In genomic region chr3:189286188-189286587, GRCh38 we compare ENCODE assay signal across 16 cellular contexts.
A peak's percentile ranks its signal among the peaks of the same experiment; 100 is the strongest.
DNase-seq lines count a peak whose midpoint lies in the region; ATAC-seq and TF ChIP-seq lines count a peak whose summit lies in the region.
"Had no signal": no experiment of that assay in that cellular context is flagged by ENCODE, and none has a peak within 500 bp of the region (broad histone marks: within the 10 kb centered on the region; RNA-seq: fewer than 3 reads in every experiment).

No MANE protein-coding gene starts in this region.

- H3K27ac Mint-ChIP-seq in activated CD4-positive, alpha-beta memory T cell treated with anti-CD3 and anti-CD28 coated beads, Interleukin-2, amount 10 ng/mL, durations not matched to agents 7 days and 5 days, result peak overlapping the region; percentile 44
- no peak overlapping the region for H3K27ac Mint-ChIP-seq in activated CD4-positive, alpha-beta memory T cell treated with anti-CD3 and anti-CD28 coated beads for 36 hours
- H3K27ac Mint-ChIP-seq in endothelial cell (ENCODE audit: unreplicated experiment), result no peak overlapping the region
- H3K27ac Mint-ChIP-seq: stimulated activated naive CD8-positive, alpha-beta T cell treated with anti-CD3 and anti-CD28 coated beads, Interleukin-15, amount 100 ng/mL, for 72 hours had no signal

- H3K36me3 Mint-ChIP-seq in activated CD4-positive, alpha-beta memory T cell treated with anti-CD3 and anti-CD28 coated beads, Interleukin-2, amount 10 ng/mL, durations not matched to agents 7 days and 5 days (ENCODE audit: low read depth), result no peaks in the 10 kb centered on the region
- peaks cover 2% of the 10 kb centered on the region for H3K36me3 Mint-ChIP-seq in activated CD4-positive, alpha-beta memory T cell treated with anti-CD3 and anti-CD28 coated beads for 36 hours
- no peaks in the 10 kb centered on the region for H3K36me3 Mint-ChIP-seq in endothelial cell (ENCODE audit: low read depth, unreplicated experiment)

- H3K27me3 Mint-ChIP-seq in activated CD4-positive, alpha-beta memory T cell treated with anti-CD3 and anti-CD28 coated beads, Interleukin-2, amount 10 ng/mL, durations not matched to agents 7 days and 5 days, result no peaks in the 10 kb centered on the region
- no peaks in the 10 kb centered on the region for H3K27me3 Mint-ChIP-seq in activated CD4-positive, alpha-beta memory T cell treated with anti-CD3 and anti-CD28 coated beads for 36 hours
- H3K27me3 Mint-ChIP-seq in endothelial cell (ENCODE audit: unreplicated experiment), result no peaks in the 10 kb centered on the region
- H3K27me3 Mint-ChIP-seq: stimulated activated naive CD8-positive, alpha-beta T cell treated with anti-CD3 and anti-CD28 coated beads, Interleukin-15, amount 100 ng/mL, for 72 hours had no signal

- POLR2A ChIA-PET in activated CD4-positive, alpha-beta memory T cell treated with anti-CD3 and anti-CD28 coated beads, Interleukin-2, amount 10 ng/mL, durations not matched to agents 7 days and 5 days (lab: Charles Lee), result no interaction called here
- POLR2A ChIA-PET in activated CD4-positive, alpha-beta memory T cell treated with anti-CD3 and anti-CD28 coated beads for 36 hours (lab: Charles Lee), result no interaction called here

- H3K36me3 ChIP-seq in colonic mucosa, result no peaks in the 10 kb centered on the region
- H3K36me3 ChIP-seq: MG63, ovary, sigmoid colon had no signal

- peaks cover 2% of the 10 kb centered on the region for H3K9me3 Mint-ChIP-seq in activated CD4-positive, alpha-beta memory T cell treated with anti-CD3 and anti-CD28 coated beads, Interleukin-2, amount 10 ng/mL, durations not matched to agents 7 days and 5 days
- H3K9me3 Mint-ChIP-seq in activated CD4-positive, alpha-beta memory T cell treated with anti-CD3 and anti-CD28 coated beads for 36 hours, result no peaks in the 10 kb centered on the region
- H3K9me3 Mint-ChIP-seq in endothelial cell (ENCODE audit: unreplicated experiment), result no peaks in the 10 kb centered on the region
- H3K9me3 Mint-ChIP-seq: stimulated activated naive CD8-positive, alpha-beta T cell treated with anti-CD3 and anti-CD28 coated beads, Interleukin-15, amount 100 ng/mL, for 72 hours had no signal

- ATAC-seq in GM19438 (IDR thresholded peaks at IDR 0.05; ENCODE audit: low read depth, unreplicated experiment) (peak; percentile 44), left colon (peak; percentile 43), GM18519 (IDR thresholded peaks at IDR 0.05; ENCODE audit: low FRiP score, unreplicated experiment) (no peak)
- ATAC-seq: stimulated activated naive CD8-positive, alpha-beta T cell treated with anti-CD3 and anti-CD28 coated beads, Interleukin-15, amount 100 ng/mL, for 72 hours had no signal

- no peak overlapping the region for H3K4me3 Mint-ChIP-seq in activated CD4-positive, alpha-beta memory T cell treated with anti-CD3 and anti-CD28 coated beads, Interleukin-2, amount 10 ng/mL, durations not matched to agents 7 days and 5 days
- H3K4me3 Mint-ChIP-seq in activated CD4-positive, alpha-beta memory T cell treated with anti-CD3 and anti-CD28 coated beads for 36 hours, result no peak overlapping the region
- no peak overlapping the region for H3K4me3 Mint-ChIP-seq in endothelial cell (ENCODE audit: unreplicated experiment)
- H3K4me3 Mint-ChIP-seq: stimulated activated naive CD8-positive, alpha-beta T cell treated with anti-CD3 and anti-CD28 coated beads, Interleukin-15, amount 100 ng/mL, for 72 hours had no signal

- no peak overlapping the region for H3K27ac ChIP-seq in colonic mucosa
- H3K27ac ChIP-seq: ovary, sigmoid colon had no signal

- H3K9me3 ChIP-seq in colonic mucosa, result no peaks in the 10 kb centered on the region
- H3K9me3 ChIP-seq: MG63, ovary, sigmoid colon had no signal

- no peak overlapping the region for H3K9ac ChIP-seq in colonic mucosa (ENCODE audit: low read depth in 2 of 2, low read length in 2 of 2)

- TF ChIP-seq CTCF in colonic mucosa (IDR thresholded peaks at IDR 0.05), result no peak
- no peak for TF ChIP-seq CTCF in endothelial cell (IDR thresholded peaks at IDR 0.05; ENCODE audit: unreplicated experiment)

- H3K4me1 ChIP-seq in colonic mucosa, result no peaks in the 10 kb centered on the region
- H3K4me1 ChIP-seq: sigmoid colon had no signal

- H3K27me3 ChIP-seq in colonic mucosa, result no peaks in the 10 kb centered on the region
- H3K27me3 ChIP-seq: MG63, ovary, sigmoid colon had no signal

- intact Hi-C loops in activated CD4-positive, alpha-beta memory T cell treated with anti-CD3 and anti-CD28 coated beads for 36 hours (cut with micrococcal nuclease), result no loop called here
- intact Hi-C loops in left colon (cut with DNase I, micrococcal nuclease), result no loop called here
- intact Hi-C loops in colonic mucosa (cut with DNase I), result no loop called here

- H3K4me3 ChIP-seq in colonic mucosa, result no peak overlapping the region
- H3K4me3 ChIP-seq: MG63, ovary, sigmoid colon had no signal

- CTCF ChIA-PET in activated CD4-positive, alpha-beta memory T cell treated with anti-CD3 and anti-CD28 coated beads, Interleukin-2, amount 10 ng/mL, durations not matched to agents 7 days and 5 days (lab: Charles Lee), result interaction anchor here (1.2 to 2.1 kb wide), 3 partner anchors 13 to 662 kb away, joined by 3 to 10 read pairs (median 4); no protein-coding TSS in a partner anchor
- CTCF ChIA-PET in activated CD4-positive, alpha-beta memory T cell treated with anti-CD3 and anti-CD28 coated beads for 36 hours (lab: Charles Lee), result interaction anchor here (2.5 kb wide), 1 partner anchor 13 kb away, joined by 9 read pairs; no protein-coding TSS in a partner anchor

- no peak for DNase-seq in activated CD4-positive, alpha-beta memory T cell treated with anti-CD3 and anti-CD28 coated beads, Interleukin-2, amount 10 ng/mL, durations not matched to agents 7 days and 5 days
- no peak for DNase-seq in activated CD4-positive, alpha-beta memory T cell treated with anti-CD3 and anti-CD28 coated beads for 36 hours
- DNase-seq in LHCN-M2 (ENCODE audit: low read depth), result peak; percentile 15
- DNase-seq in left colon, result no peak
- DNase-seq in colonic mucosa, result no peak
- DNase-seq in endothelial cell (ENCODE audit: low spot score), result no peak
- DNase-seq: activated CD4-positive, CD25-positive, alpha-beta regulatory T cell; MG63; NCI-H1930; NCI-H446 treated with DMSO at 0.1 percent for 48 hours; ovary; SHP77; sigmoid colon; stimulated activated naive CD8-positive, alpha-beta T cell treated with anti-CD3 and anti-CD28 coated beads, Interleukin-15, amount 100 ng/mL, for 72 hours had no signal

- H3K4me1 Mint-ChIP-seq in activated CD4-positive, alpha-beta memory T cell treated with anti-CD3 and anti-CD28 coated beads, Interleukin-2, amount 10 ng/mL, durations not matched to agents 7 days and 5 days, result peaks cover 32% of the 10 kb centered on the region
- H3K4me1 Mint-ChIP-seq in activated CD4-positive, alpha-beta memory T cell treated with anti-CD3 and anti-CD28 coated beads for 36 hours (ENCODE audit: low read depth), result peaks cover 33% of the 10 kb centered on the region
- peaks cover 6% of the 10 kb centered on the region for H3K4me1 Mint-ChIP-seq in endothelial cell (ENCODE audit: unreplicated experiment)
